ENCODE assay signal across 14 cellular contexts in genomic region chr1:37633950-37634553, GRCh38. TPM values are rescaled to one million over a fixed set of nuclear protein-coding genes. Genes with fewer than 3 reads are reported as not detected.
DNase-seq lines count a peak whose midpoint lies in the region; ATAC-seq and TF ChIP-seq lines count a peak whose summit lies in the region.
"Had no signal": no experiment of that assay in that cellular context is flagged by ENCODE, and none has a peak within 500 bp of the region (broad histone marks: within the 10 kb centered on the region; RNA-seq: fewer than 3 reads in every experiment).

No MANE protein-coding gene starts in this region.

- H3K27me3 ChIP-seq in Panc1 (ENCODE audit: control insufficient read depth, insufficient read depth, low read length), result peaks cover 40% of the 10 kb centered on the region
- peaks cover 100% of the 10 kb centered on the region for H3K27me3 ChIP-seq in iPS-18a (ENCODE audit: control insufficient read depth, insufficient read depth, low read length)
- H3K27me3 ChIP-seq in sigmoid colon, result peaks cover 29 to 96% (median 54%) of the 10 kb centered on the region in 3 donors

- H3K4me1 ChIP-seq in Panc1 (ENCODE audit: control insufficient read depth, insufficient read depth, low read length) (no peaks in the 10 kb centered on the region; the same call in 1 of the 2 replicates), iPS-18a (ENCODE audit: control insufficient read depth, low read depth, low read length) (peaks cover 5% of the 10 kb centered on the region), sigmoid colon (peaks cover 0 to 21% (median 18%) of the 10 kb centered on the region in 4 donors)

- H3K4me3 ChIP-seq in Panc1 (ENCODE audit: low read depth in 2 of 2, low read length in 2 of 2), result peak overlapping the region; percentile 29 to 39; a peak in 3 of 4 replicates
- peak overlapping the region; percentile 43 for H3K4me3 ChIP-seq in iPS-18a (ENCODE audit: low read length)
- H3K4me3 ChIP-seq in sigmoid colon, result peak overlapping the region; percentile 6 to 48 (median 40)
- H3K4me3 ChIP-seq: K562 had no signal

- no peak for TF ChIP-seq EP300 in sigmoid colon (IDR thresholded peaks at IDR 0.05)

- ATAC-seq in Panc1 (peak; percentile 31), GM21825 (IDR thresholded peaks at IDR 0.05; ENCODE audit: unreplicated experiment) (no peak)
- ATAC-seq: activated CD4-positive, CD25-positive, alpha-beta regulatory T cell treated with anti-CD3 and anti-CD28 coated beads, Interleukin-2, amount 50 U/mL, for 24 hours had no signal

- TF ChIP-seq POLR2A in sigmoid colon (IDR thresholded peaks at IDR 0.05), result no peak

- BruUV-seq in Panc1 (replicated peaks; lab: Mats Ljungman, UMichigan), result no TSS peak

- in situ Hi-C loops in Panc1 (cut with HindIII; ENCODE audit: low pct_unique_long_range_greater_than_20kb, low sequenced_read_pairs), result no loop called here

- H3K36me3 ChIP-seq in Panc1 (ENCODE audit: control insufficient read depth, insufficient read depth, low read length), result no peaks in the 10 kb centered on the region
- H3K36me3 ChIP-seq in iPS-18a (ENCODE audit: control insufficient read depth, low read depth, low read length), result no peaks in the 10 kb centered on the region
- H3K36me3 ChIP-seq in sigmoid colon, result no peaks in the 10 kb centered on the region
- H3K36me3 ChIP-seq: heart left ventricle had no signal

- POLR2A ChIA-PET in Panc1 (lab: Charles Lee), result no interaction called here

- DNase-seq in ELF-1 (ENCODE audit: low read depth, low spot score) (peak; percentile 47), Panc1 (ENCODE audit: low read depth, low spot score) (no peak), sigmoid colon (no peak), DMS79 treated with DMSO at 0.1 percent for 48 hours (lab: John Stamatoyannopoulos, UW) (no peak), NOMO-1 treated with dmso at 0.1 percent for 144 hours (lab: John Stamatoyannopoulos, UW; ENCODE audit: unreplicated experiment) (no peak), NCI-H2081 treated with DMSO at 0.1 percent for 48 hours (lab: John Stamatoyannopoulos, UW) (no peak)
- DNase-seq: activated naive CD4-positive, alpha-beta T cell treated with Interleukin-2 at 50 U/mL for 16 hours; natural killer cell; SHP77 treated with DMSO at 0.1 percent for 48 hours had no signal

- TF ChIP-seq CTCF in Panc1 (IDR thresholded peaks at IDR 0.05) (no peak), sigmoid colon (IDR thresholded peaks at IDR 0.05) (no peak)

- WGBS in sigmoid colon, 2 donors, result 3 to 11% methylated on average over 40 of the region's 40 CpGs

- intact Hi-C loops in Panc1 (cut with micrococcal nuclease; ENCODE audit: unreplicated experiment), result no loop called here
- intact Hi-C loops in sigmoid colon (cut with DNase I), result no loop called here

- H3K9ac ChIP-seq in iPS-18a (ENCODE audit: low read length), result no peak overlapping the region

- H3K27ac ChIP-seq in Panc1 (ENCODE audit: low read length) (no peak overlapping the region), iPS-18a (ENCODE audit: low read length) (no peak overlapping the region), sigmoid colon (no peak overlapping the region)
- H3K27ac ChIP-seq: heart left ventricle had no signal

- CTCF ChIA-PET in Panc1 (lab: Charles Lee), result no interaction called here

- H3K9me3 ChIP-seq in Panc1 (ENCODE audit: control insufficient read depth, insufficient read depth, low read depth, low read length), result no peaks in the 10 kb centered on the region
- no peaks in the 10 kb centered on the region for H3K9me3 ChIP-seq in iPS-18a (ENCODE audit: control insufficient read depth, low read depth, low read length)
- H3K9me3 ChIP-seq in sigmoid colon, result no peaks in the 10 kb centered on the region
- H3K9me3 ChIP-seq: heart left ventricle had no signal

RNA-seq across cellular contexts. Expression of gene RSPO1, which starts 0.6 kb away (rescaled TPM):
- 0.18 TPM for total RNA-seq in Panc1 (2021; ENCODE audit: unreplicated experiment)
- polyA plus RNA-seq in Panc1 (2012; ENCODE audit: insufficient read length), result not detected
- 1 to 10 TPM in 1 of 4 donors, under 1 TPM in 3; 0.41 to 2.2 (median 0.77) TPM for total RNA-seq in sigmoid colon
- polyA plus RNA-seq in sigmoid colon, result 1 to 10 TPM in 1 of 3 donors, under 1 TPM in 2; 0.46 to 1.8 (median 0.92) TPM
- total RNA-seq: K562, natural killer cell had no signal
- polyA plus RNA-seq: heart left ventricle, K562 had no signal

RNA-seq across cellular contexts. Expression of gene GNL2, which starts 38.3 kb away (rescaled TPM):
- total RNA-seq in Panc1 (2021; ENCODE audit: unreplicated experiment) (73.4 TPM), sigmoid colon (10 to 100 TPM; 26.7 to 50.4 (median 29.6) TPM)
- 46.5 TPM for polyA plus RNA-seq in Panc1 (2012; ENCODE audit: insufficient read length)
- polyA plus RNA-seq in sigmoid colon, result 10 to 100 TPM; 25.2 to 33.0 (median 25.2) TPM

RNA-seq across cellular contexts. Expression of gene CDCA8, which starts 58.3 kb away (rescaled TPM):
- 56.5 TPM for total RNA-seq in Panc1 (2021; ENCODE audit: unreplicated experiment)
- polyA plus RNA-seq in Panc1 (2012; ENCODE audit: insufficient read length), result 30.1 TPM
- total RNA-seq in sigmoid colon, result under 1 TPM in 3 of 4 donors, not detected in 1; under 0.01 to 0.55 (median 0.16) TPM
- polyA plus RNA-seq in sigmoid colon, result 10 to 100 TPM in 1 of 3 donors, 1 to 10 TPM in 2; 4.8 to 21.4 (median 6.7) TPM

Comparison
In these comparisons a context has a peak if more than half of its experiments do, and no peak if none do; other contexts are left out.
1. RNA of gene CDCA8, which starts 58.3 kb away (total RNA-seq): 56.5 TPM in Panc1 (single experiment); under 0.01 to 0.55 TPM in sigmoid colon; every median in the first group is over 10 times any median in the second.
2. Peak in every context shown above with its lines, with median percentiles within 50 percentile points of each other: H3K4me3 ChIP-seq.